8 cellular contexts compared by ENCODE assay signal in genomic region chr10:102648889-102649752, GRCh38. TPM values are rescaled to one million over a fixed set of nuclear protein-coding genes. Genes with fewer than 3 reads are reported as not detected.
DNase-seq lines count a peak whose midpoint lies in the region; ATAC-seq and TF ChIP-seq lines count a peak whose summit lies in the region.

No MANE protein-coding gene starts in this region.

- TF ChIP-seq CTCF in MCF 10A (IDR thresholded peaks at IDR 0.05; ENCODE audit: unreplicated experiment) (no peak), lung (IDR thresholded peaks at IDR 0.05; ENCODE audit: control extremely low read depth, extremely low read depth) (no peak), omental fat pad (IDR thresholded peaks at IDR 0.05) (no peak)

- CTCF ChIA-PET in MCF 10A (lab: Yijun Ruan, JAX), result no interaction called here

- H3K27ac Mint-ChIP-seq in MCF 10A (ENCODE audit: low read depth, unreplicated experiment), result no peak overlapping the region

- ATAC-seq in lung (ENCODE audit: insufficient read depth, low FRiP score) (no peak), omental fat pad (ENCODE audit: low FRiP score) (no peak), HG03457 (IDR thresholded peaks at IDR 0.05; ENCODE audit: unreplicated experiment) (no peak), GM19397 (IDR thresholded peaks at IDR 0.05; ENCODE audit: unreplicated experiment) (no peak)

- intact Hi-C loops in MCF 10A (cut with micrococcal nuclease), result no loop called here

- H3K27me3 Mint-ChIP-seq in MCF 10A (ENCODE audit: insufficient read depth, unreplicated experiment), result no peaks in the 10 kb centered on the region

- H3K4me3 Mint-ChIP-seq in MCF 10A (ENCODE audit: unreplicated experiment), result peak overlapping the region; percentile 90

- H3K27me3 ChIP-seq in lung (ENCODE audit: control insufficient read depth, insufficient read depth), result no peaks in the 10 kb centered on the region

- H3K4me1 ChIP-seq in lung (ENCODE audit: control insufficient read depth in 2 of 2, insufficient read depth in 2 of 2, low read length in 2 of 2), result peaks cover 17 to 56% of the 10 kb centered on the region in 2 donors

- POLR2A ChIA-PET in MCF 10A (lab: Yijun Ruan, JAX), result no interaction called here

- no peak overlapping the region for H3K4me3 ChIP-seq in lung

- BruUV-seq in MCF 10A (replicated peaks; lab: Mats Ljungman, UMichigan), result no TSS peak

- peaks cover 23% of the 10 kb centered on the region for H3K4me1 Mint-ChIP-seq in MCF 10A (ENCODE audit: insufficient read depth, unreplicated experiment)

- H3K9me3 ChIP-seq in lung (ENCODE audit: control insufficient read depth in 2 of 2, insufficient read depth in 1 of 2, low read length in 1 of 2), result no peaks in the 10 kb centered on the region

- peaks cover 0 to 36% of the 10 kb centered on the region in 2 donors for H3K36me3 ChIP-seq in lung (ENCODE audit: control insufficient read depth in 2 of 2, insufficient read depth in 2 of 2, low read length in 2 of 2)

- 22 to 23% methylated on average over 24 to 25 of the region's 25 CpGs for WGBS in lung, 2 donors

- peak overlapping the region; percentile 46 to 96 for H3K27ac ChIP-seq in lung (ENCODE audit: low read depth in 1 of 2, low read length in 1 of 2)

- DNase-seq in activated CD4-positive, alpha-beta T cell treated with anti-CD3 and anti-CD28 coated beads for 1 hour, result peak; percentile 30
- no peak for DNase-seq in activated CD4-positive, alpha-beta T cell treated with anti-CD3 and anti-CD28 coated beads, Interleukin-2, amount 50 U/mL, for 4 hours
- DNase-seq in MCF 10A (ENCODE audit: unreplicated experiment) (no peak), lung (ENCODE audit: low spot score) (no peak), superior temporal gyrus (ENCODE audit: extremely low spot score) (peak; percentile 82), omental fat pad (ENCODE audit: low spot score) (no peak)

- H3K36me3 Mint-ChIP-seq in MCF 10A (ENCODE audit: insufficient read depth, unreplicated experiment), result peaks cover 34% of the 10 kb centered on the region

- H3K9me3 Mint-ChIP-seq in MCF 10A (ENCODE audit: unreplicated experiment), result no peaks in the 10 kb centered on the region

RNA-seq across cellular contexts. Expression of gene TRIM8, which starts 4.8 kb away (rescaled TPM):
- total RNA-seq in MCF 10A (2022) (73.5 and 78.1 TPM in 2 replicates), lung (100 to 1,000 TPM; 136 to 173 TPM), omental fat pad (100 to 1,000 TPM in 3 of 4 donors, 10 to 100 TPM in 1; 58.2 to 121 (median 103) TPM)
- 100 to 1,000 TPM in 1 of 2 donors, 10 to 100 TPM in 1; 81.5 to 104 TPM for polyA plus RNA-seq in lung

Comparison
In these comparisons a context has a peak if more than half of its experiments do, and no peak if none do; other contexts are left out.
1. DNase-seq: peak in activated CD4-positive, alpha-beta T cell treated with anti-CD3 and anti-CD28 coated beads for 1 hour (single experiment) and superior temporal gyrus (single experiment); none in activated CD4-positive, alpha-beta T cell treated with anti-CD3 and anti-CD28 coated beads, Interleukin-2, amount 50 U/mL, for 4 hours (0 of 2), MCF 10A (single experiment), lung (single experiment) and omental fat pad (single experiment).